ENCODE assay signal across 9 cellular contexts in the genomic region with DNA sequence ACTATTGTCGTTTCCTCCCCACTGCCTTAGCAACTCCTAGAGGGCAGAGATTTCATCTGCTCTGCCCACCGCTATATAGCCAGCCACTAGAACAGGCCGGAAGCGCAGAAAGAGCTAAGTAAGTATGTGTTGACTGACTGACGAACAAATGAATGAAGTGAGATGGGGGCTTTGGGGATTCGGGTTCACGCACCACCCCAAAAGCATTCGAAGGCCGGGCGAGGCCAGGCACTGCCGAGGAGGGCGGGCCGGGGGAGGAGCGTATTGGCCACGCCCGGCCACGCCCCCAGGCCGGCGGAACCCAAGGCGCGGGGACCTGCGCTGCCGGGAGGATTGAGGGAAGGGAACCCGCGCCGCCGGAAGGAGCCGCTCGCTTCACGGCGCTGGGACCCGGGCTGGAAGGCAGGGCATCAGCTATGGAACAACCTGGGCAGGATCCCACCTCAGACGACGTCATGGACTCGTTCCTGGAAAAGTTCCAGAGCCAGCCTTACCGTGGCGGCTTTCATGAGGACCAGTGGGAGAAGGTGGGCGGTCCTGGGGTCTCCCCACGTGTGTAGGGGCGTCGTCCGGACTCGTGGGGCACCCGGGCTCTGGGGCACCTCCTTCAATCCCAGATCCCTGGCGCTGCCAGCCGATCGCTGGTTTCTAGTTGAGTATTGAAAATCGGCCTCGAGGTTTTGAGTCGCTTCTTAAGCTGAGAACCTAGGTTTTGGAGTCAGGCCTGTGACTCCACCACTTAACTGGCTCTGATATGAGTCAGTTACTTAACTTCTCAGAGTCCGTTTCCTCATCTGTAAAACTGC. TPM values are rescaled to one million over a fixed set of nuclear protein-coding genes. Genes with fewer than 3 reads are reported as not detected.
DNase-seq lines count a peak whose midpoint lies in the region; ATAC-seq, FAIRE-seq and TF ChIP-seq lines count a peak whose summit lies in the region.
"Had no signal": no experiment of that assay in that cellular context is flagged by ENCODE, and none has a peak within 500 bp of the region (broad histone marks: within the 10 kb centered on the region; RNA-seq: fewer than 3 reads in every experiment).

A gene with protein sequence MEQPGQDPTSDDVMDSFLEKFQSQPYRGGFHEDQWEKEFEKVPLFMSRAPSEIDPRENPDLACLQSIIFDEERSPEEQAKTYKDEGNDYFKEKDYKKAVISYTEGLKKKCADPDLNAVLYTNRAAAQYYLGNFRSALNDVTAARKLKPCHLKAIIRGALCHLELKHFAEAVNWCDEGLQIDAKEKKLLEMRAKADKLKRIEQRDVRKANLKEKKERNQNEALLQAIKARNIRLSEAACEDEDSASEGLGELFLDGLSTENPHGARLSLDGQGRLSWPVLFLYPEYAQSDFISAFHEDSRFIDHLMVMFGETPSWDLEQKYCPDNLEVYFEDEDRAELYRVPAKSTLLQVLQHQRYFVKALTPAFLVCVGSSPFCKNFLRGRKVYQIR (plus strand): TSS at position 369 of the 806 bp plus-strand sequence. CDS start 48 bp downstream, at position 417.

- intact Hi-C loops in HepG2 (cut with micrococcal nuclease; ENCODE audit: unreplicated experiment): loop anchor here (2.0 to 5.0 kb wide), 4 partner anchors 15 to 878 kb away; a partner anchor contains a TSS

- FAIRE-seq in GM19239 (lab: Jason Lieb, UNC): peak; percentile 86
- FAIRE-seq in HepG2 (lab: Jason Lieb, UNC): no peak
- FAIRE-seq: islet of Langerhans had no signal

- H2AFZ ChIP-seq in HepG2 (ENCODE audit: low read length): peak within 1 kb of the TSS; percentile 73

- H3K36me3 ChIP-seq in BJ (ENCODE audit: control insufficient read depth, insufficient read depth, low read length) (peaks cover 3% of the 10 kb centered on the region; the same call in 1 of the 2 replicates), HepG2 (replicated peaks in 1 of 2; ENCODE audit: control insufficient read depth in 1 of 2, insufficient read depth in 2 of 2, low read length in 2 of 2) (peaks cover 1 to 13% of the 10 kb centered on the region in 2 experiments; a peak in 3 of 5 replicates)

- CTCF ChIA-PET in BJ (lab: Yijun Ruan, JAX): no interaction called here
- CTCF ChIA-PET in HepG2 (lab: Yijun Ruan, JAX; ENCODE audit: low intra/inter-chr PET ratio, low total read pairs): no interaction called here

- peak within 1 kb of the TSS; percentile 50 for H3K27ac ChIP-seq in HepG2 (ENCODE audit: extremely low read length, insufficient read depth, low read length)

- no peaks in the 10 kb centered on the region for H4K20me1 ChIP-seq in HepG2 (ENCODE audit: insufficient read depth, low read length)

- H3K27me3 ChIP-seq in BJ (ENCODE audit: control insufficient read depth, insufficient read depth, low read length) (peaks cover 1% of the 10 kb centered on the region), HepG2 (ENCODE audit: control insufficient read depth in 1 of 2, insufficient read depth in 2 of 2, low read length in 2 of 2) (peaks cover 0 to 14% of the 10 kb centered on the region in 2 experiments; a peak in 2 of 5 replicates)

- TF ChIP-seq POLR2A in HepG2 (IDR thresholded peaks at IDR 0.05; ENCODE audit: insufficient read depth in 1 of 2, low read depth in 2 of 2, low read length in 2 of 2): peak; percentile 89 to 92

- TF ChIP-seq CTCF in BJ (IDR thresholded peaks at IDR 0.05; ENCODE audit: insufficient read depth, low read depth, low read length) (no peak; the same call in 1 of the 2 replicates), HepG2 (CRISPR knock-in tag; IDR thresholded peaks at IDR 0.05) (peak; percentile 47)

- POLR2A ChIA-PET in BJ (lab: Charles Lee): no interaction called here
- POLR2A ChIA-PET in HepG2 (lab: Yijun Ruan, JAX): interaction anchor here (0.6 to 1.3 kb wide), 3 partner anchors 9 to 48 kb away, joined by 3 to 4 read pairs (median 3); a partner anchor contains a TSS

- H3K4me2 ChIP-seq in HepG2 (ENCODE audit: low read depth, low read length): peak within 1 kb of the TSS; percentile 88

- ATAC-seq in HG03442 (IDR thresholded peaks at IDR 0.05; ENCODE audit: unreplicated experiment) (peak; percentile 95), HepG2 (peak; percentile 96)

- in situ Hi-C loops in HepG2 (cut with HindIII; ENCODE audit: extremely low pct_ligation_motif_present, low pct_unique_long_range_greater_than_20kb): no loop called here

- under 1% methylated on average over 29 of the region's 51 CpGs for WGBS in HepG2 (ENCODE audit: low lambda C conversion rate)

- peak within 1 kb of the TSS; percentile 83 for H3K9ac ChIP-seq in HepG2 (ENCODE audit: insufficient read depth, low read depth, low read length)

- DNase-seq in BJ (ENCODE audit: low read depth) (peak; percentile 8), GM19239 (ENCODE audit: insufficient read length, low spot score) (peak; percentile 86), NCI-H526 (lab: John Stamatoyannopoulos, UW) (peak; percentile 46 to 89), dermis blood vessel endothelial cell (peak; percentile 85), HepG2 (ENCODE audit: low spot score) (peak; percentile 66)
- peak; percentile 77 to 82 for DNase-seq in activated CD4-positive, alpha-beta T cell treated with anti-CD3 and anti-CD28 coated beads, Interleukin-2, amount 50 U/mL, for 24 hours (ENCODE audit: low read depth in 1 of 2, low spot score in 1 of 2)
- peak; percentile 79 to 88 for DNase-seq in stimulated activated CD4-positive, alpha-beta T cell treated with anti-CD3 and anti-CD28 coated beads, Interleukin-2, amount 100 ng/mL, for 48 hours

- BruUV-seq in HepG2 (replicated peaks; lab: Mats Ljungman, UMichigan): TSS peak; percentile 82

- H3K79me2 ChIP-seq in HepG2 (ENCODE audit: insufficient read depth, low read length): peaks cover 19% of the 10 kb centered on the region

- H3K4me3 ChIP-seq in BJ (ENCODE audit: low read depth, low read length): peak within 1 kb of the TSS; percentile 76
- peak within 1 kb of the TSS; percentile 78 to 88 (median 85) for H3K4me3 ChIP-seq in HepG2 (replicated peaks in 1 of 3; ENCODE audit: insufficient read depth in 1 of 3, low read depth in 2 of 3, low read length in 3 of 3)

- peaks cover 37% of the 10 kb centered on the region for H3K4me1 ChIP-seq in HepG2 (ENCODE audit: insufficient read depth, low read length)

- TF ChIP-seq EP300 in HepG2 (IDR thresholded peaks at IDR 0.05; ENCODE audit: low read depth in 2 of 2, low read length in 2 of 2): no peak; a peak in 1 of 4 replicates
- peak; percentile 46 for TF ChIP-seq EP300 in HepG2 (CRISPR knock-in tag; IDR thresholded peaks at IDR 0.05; ENCODE audit: borderline replicate concordance)

- TF ChIP-seq RAD21 in HepG2 (CRISPR knock-in tag; IDR thresholded peaks at IDR 0.05): peak; percentile 64

- H3K9me3 ChIP-seq in HepG2 (ENCODE audit: low read length): no peaks in the 10 kb centered on the region

TF ChIP-seq in HepG2, 621 proteins besides CTCF, POLR2A, EP300 and RAD21 (continues in another document):
- TF ChIP-seq ZFP41 (CRISPR knock-in tag; IDR thresholded peaks at IDR 0.05; ENCODE audit: borderline replicate concordance): no peak
- no peak for TF ChIP-seq TRIM24 (CRISPR knock-in tag; IDR thresholded peaks at IDR 0.05)
- TF ChIP-seq, protein P1, sequence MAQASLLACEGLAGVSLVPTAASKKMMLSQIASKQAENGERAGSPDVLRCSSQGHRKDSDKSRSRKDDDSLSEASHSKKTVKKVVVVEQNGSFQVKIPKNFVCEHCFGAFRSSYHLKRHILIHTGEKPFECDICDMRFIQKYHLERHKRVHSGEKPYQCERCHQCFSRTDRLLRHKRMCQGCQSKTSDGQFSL (CRISPR knock-in tag; IDR thresholded peaks at IDR 0.05): 0 out of 2 replicates have a peak, but pooled peaks have one; percentile 51
- TF ChIP-seq RXRB (CRISPR knock-in tag; IDR thresholded peaks at IDR 0.05; ENCODE audit: borderline replicate concordance): peak; percentile 70
- TF ChIP-seq ZNF205 (CRISPR knock-in tag; IDR thresholded peaks at IDR 0.05): 0 out of 2 replicates have a peak, but pooled peaks have one; percentile 44
- TF ChIP-seq NFKB2 (CRISPR knock-in tag; IDR thresholded peaks at IDR 0.05; ENCODE audit: borderline replicate concordance): peak; percentile 82; the same call in 1 of the 2 replicates

RNA-seq across cellular contexts. Expression of the gene that starts here (rescaled TPM):
- 20.5 and 23.2 TPM in 2 replicates for polyA plus RNA-seq in BJ (2011; rRNA removed)
- polyA minus RNA-seq in BJ (2011; rRNA and poly(A)+ RNA removed): 12.8 and 18.5 TPM in 2 replicates
- total RNA-seq in dermis blood vessel endothelial cell: 21.3 and 21.8 TPM in 2 replicates
- 24.7 and 36.9 TPM in 2 replicates for total RNA-seq in HepG2 (2016; rRNA removed; fragmentation: Illumina TruSeq; extraction: Trizol)
- total RNA-seq in HepG2 (2016; cell fraction: cytosol; rRNA removed; fragmentation: Illumina TruSeq; extraction: Trizol; ENCODE audit: low read depth): 3.6 and 5.7 TPM in 2 replicates
- 24.3 and 36.7 TPM in 2 replicates for total RNA-seq in HepG2 (2016; cell fraction: insoluble cytoplasmic fraction; rRNA removed; fragmentation: Illumina TruSeq; extraction: Trizol)
- total RNA-seq in HepG2 (2016; cell fraction: membrane; rRNA removed; fragmentation: Illumina TruSeq; extraction: Trizol): 9.1 and 11.1 TPM in 2 replicates
- 17.4 and 20.0 TPM in 2 replicates for total RNA-seq in HepG2 (2016; cell fraction: nucleus; rRNA removed; fragmentation: Illumina TruSeq; extraction: Trizol)
- polyA plus RNA-seq in HepG2 (2011; rRNA removed): 12.4 and 13.1 TPM in 2 replicates
- polyA plus RNA-seq in HepG2 (2011; cell fraction: cytosol; rRNA removed): 11.2 and 13.2 TPM in 2 replicates
- 6.3 and 7.8 TPM in 2 replicates for polyA plus RNA-seq in HepG2 (2011; cell fraction: nucleus; rRNA removed)
- polyA plus RNA-seq in HepG2 (2012): 12.6 and 17.5 TPM in 2 replicates
- 2.7 and 3.0 TPM in 2 replicates for polyA plus RNA-seq in HepG2 (2016; cell fraction: cytosol; fragmentation: Illumina TruSeq; extraction: Trizol; ENCODE audit: low read depth)
- 34.9 and 38.2 TPM in 2 replicates for polyA plus RNA-seq in HepG2 (2016; cell fraction: insoluble cytoplasmic fraction; fragmentation: Illumina TruSeq; extraction: Trizol; ENCODE audit: low read depth)
- polyA plus RNA-seq in HepG2 (2016; cell fraction: membrane; fragmentation: Illumina TruSeq; extraction: Trizol; ENCODE audit: low read depth): 5.7 and 5.8 TPM in 2 replicates
- 19.1 and 22.5 TPM in 2 replicates for polyA plus RNA-seq in HepG2 (2016; cell fraction: nucleus; fragmentation: Illumina TruSeq; extraction: Trizol; ENCODE audit: insufficient read depth, low read depth)
- polyA minus RNA-seq in HepG2 (2011; rRNA and poly(A)+ RNA removed; ENCODE audit: low replicate concordance): 19.1 and 32.6 TPM in 2 replicates
- polyA minus RNA-seq in HepG2 (2011; cell fraction: cytosol; rRNA and poly(A)+ RNA removed): 6.5 and 7.4 TPM in 2 replicates
- polyA minus RNA-seq in HepG2 (2011; cell fraction: nucleus; rRNA and poly(A)+ RNA removed): 17.8 and 20.0 TPM in 2 replicates

Comparison
In these comparisons a context has a peak if more than half of its experiments do, and no peak if none do; other contexts are left out.
1. Peak in every context shown above with its lines: DNase-seq, ATAC-seq, H3K4me3 ChIP-seq and H3K27ac ChIP-seq.
2. DNase-seq: peak in every context shown above with its lines; median percentile 86 in GM19239; 85 in dermis blood vessel endothelial cell; 84 in stimulated activated CD4-positive, alpha-beta T cell treated with anti-CD3 and anti-CD28 coated beads, Interleukin-2, amount 100 ng/mL, for 48 hours; 80 in activated CD4-positive, alpha-beta T cell treated with anti-CD3 and anti-CD28 coated beads, Interleukin-2, amount 50 U/mL, for 24 hours; 68 in NCI-H526; 66 in HepG2; 8 in BJ.